9 cellular contexts compared by ENCODE assay signal in genomic region chr7:133742709-133743538, GRCh38.
DNase-seq lines count a peak whose midpoint lies in the region; ATAC-seq and TF ChIP-seq lines count a peak whose summit lies in the region.
"Had no signal": no experiment of that assay in that cellular context is flagged by ENCODE, and none has a peak within 500 bp of the region (broad histone marks: within the 10 kb centered on the region; RNA-seq: fewer than 3 reads in every experiment).

No MANE protein-coding gene starts in this region.

- POLR2A ChIA-PET in HEK293 (lab: Yijun Ruan, JAX) = no interaction called here

- no peak overlapping the region for H3K4me3 Mint-ChIP-seq in stimulated activated effector memory CD8-positive, alpha-beta T cell treated with anti-CD3 and anti-CD28 coated beads, Interleukin-12 subunit alpha, Interleukin-12 subunit beta, amount 100 ng/mL, for 72 hours
- H3K4me3 Mint-ChIP-seq: naive B cell had no signal

- ATAC-seq in GM18873 (IDR thresholded peaks at IDR 0.05; ENCODE audit: low FRiP score, unreplicated experiment) = no peak
- no peak for ATAC-seq in stimulated activated effector memory CD8-positive, alpha-beta T cell treated with anti-CD3 and anti-CD28 coated beads, Interleukin-12 subunit alpha, Interleukin-12 subunit beta, amount 100 ng/mL, for 72 hours

- TF ChIP-seq CTCF in AG10803 (conservative IDR thresholded peaks at IDR 0.05; ENCODE audit: low read length) = peak; percentile 74
- TF ChIP-seq CTCF in HEK293 (tag by site-specific recombination; IDR thresholded peaks at IDR 0.05) = 0 out of 2 replicates have a peak, but pooled peaks have one; percentile 21

- no peaks in the 10 kb centered on the region for H3K9me3 ChIP-seq in HEK293 (ENCODE audit: control insufficient read depth, insufficient read depth, low read depth, low read length)

- no peaks in the 10 kb centered on the region for H3K4me1 Mint-ChIP-seq in stimulated activated effector memory CD8-positive, alpha-beta T cell treated with anti-CD3 and anti-CD28 coated beads, Interleukin-12 subunit alpha, Interleukin-12 subunit beta, amount 100 ng/mL, for 72 hours

- H3K4me1 ChIP-seq in HEK293 (ENCODE audit: control insufficient read depth, insufficient read depth, low read length) = 0 out of 2 replicates have a peak, but pooled peaks cover 2% of the 10 kb centered on the region

- H3K27ac ChIP-seq in HEK293 (ENCODE audit: extremely low read depth, low read depth, low read length) = no peak overlapping the region

- H3K36me3 Mint-ChIP-seq in stimulated activated effector memory CD8-positive, alpha-beta T cell treated with anti-CD3 and anti-CD28 coated beads, Interleukin-12 subunit alpha, Interleukin-12 subunit beta, amount 100 ng/mL, for 72 hours = no peaks in the 10 kb centered on the region
- H3K36me3 Mint-ChIP-seq: naive B cell had no signal

- H3K27ac Mint-ChIP-seq in stimulated activated effector memory CD8-positive, alpha-beta T cell treated with anti-CD3 and anti-CD28 coated beads, Interleukin-12 subunit alpha, Interleukin-12 subunit beta, amount 100 ng/mL, for 72 hours = no peak overlapping the region

- DNase-seq in AG10803 (ENCODE audit: low read depth) (peak; percentile 36), SKM-1 (lab: John Stamatoyannopoulos, UW; ENCODE audit: unreplicated experiment) (peak; percentile 22), iPS-NIHi11 (ENCODE audit: low spot score) (peak; percentile 10), DMS153 treated with DMSO at 0.1 percent for 48 hours (lab: John Stamatoyannopoulos, UW; ENCODE audit: unreplicated experiment) (no peak), cerebellar nuclear complex (lab: John Stamatoyannopoulos, UW) (no peak)
- DNase-seq in stimulated activated effector memory CD8-positive, alpha-beta T cell treated with anti-CD3 and anti-CD28 coated beads, Interleukin-12 subunit alpha, Interleukin-12 subunit beta, amount 100 ng/mL, for 72 hours (ENCODE audit: low spot score in 2 of 2) = no peak
- DNase-seq: naive B cell had no signal

- H3K36me3 ChIP-seq in HEK293 (ENCODE audit: control insufficient read depth in 2 of 2, insufficient read depth in 1 of 2, low read length in 2 of 2) = no peaks in the 10 kb centered on the region

- H3K4me3 ChIP-seq in AG10803 (ENCODE audit: low read length) (no peak overlapping the region), HEK293 (ENCODE audit: low read depth, low read length) (no peak overlapping the region)

- CTCF ChIA-PET in HEK293 (lab: Yijun Ruan, JAX) = interaction anchor here (0.5 to 1.5 kb wide), 8 partner anchors 13 to 1237 kb away, joined by 3 to 5 read pairs (median 3); no protein-coding TSS in a partner anchor

- H3K9me3 Mint-ChIP-seq in stimulated activated effector memory CD8-positive, alpha-beta T cell treated with anti-CD3 and anti-CD28 coated beads, Interleukin-12 subunit alpha, Interleukin-12 subunit beta, amount 100 ng/mL, for 72 hours = no peaks in the 10 kb centered on the region
- H3K9me3 Mint-ChIP-seq: naive B cell had no signal

TF ChIP-seq in HEK293, 187 proteins besides CTCF, POLR2A, EP300 and RAD21:
- TF ChIP-seq ZSCAN18 (tag by site-specific recombination; IDR thresholded peaks at IDR 0.05) (no peak), ZNF654 (tag by site-specific recombination; IDR thresholded peaks at IDR 0.05; ENCODE audit: low read depth) (peak; percentile 26)

Comparison
In these comparisons a context has a peak if more than half of its experiments do, and no peak if none do; other contexts are left out.
1. DNase-seq: peak in AG10803 (single experiment), SKM-1 (single experiment) and iPS-NIHi11 (single experiment); none in DMS153 treated with DMSO at 0.1 percent for 48 hours (single experiment), cerebellar nuclear complex (0 of 2) and stimulated activated effector memory CD8-positive, alpha-beta T cell treated with anti-CD3 and anti-CD28 coated beads, Interleukin-12 subunit alpha, Interleukin-12 subunit beta, amount 100 ng/mL, for 72 hours (0 of 2).